Comparison of ENCODE assay signal across 8 cellular contexts in genomic region chr14:103716899-103717411, GRCh38. TPM values are rescaled to one million over a fixed set of nuclear protein-coding genes. Genes with fewer than 3 reads are reported as not detected.
A peak's percentile ranks its signal among the peaks of the same experiment; 100 is the strongest.
DNase-seq lines count a peak whose midpoint lies in the region; ATAC-seq and TF ChIP-seq lines count a peak whose summit lies in the region.

No MANE protein-coding gene starts in this region.

- POLR2A ChIA-PET in activated CD4-positive, alpha-beta memory T cell treated with anti-CD3 and anti-CD28 coated beads for 36 hours (lab: Charles Lee): interaction anchor here (1.1 kb wide), 1 partner anchor 84 kb away, joined by 3 read pairs; no protein-coding TSS in a partner anchor

- DNase-seq in HFFc6: no peak
- no peak for DNase-seq in activated CD4-positive, alpha-beta memory T cell treated with anti-CD3 and anti-CD28 coated beads for 36 hours
- DNase-seq in hepatocyte (ENCODE audit: low spot score): no peak
- DNase-seq in stimulated activated naive B cell treated with anti-CD40 and anti-IgM and Interleukin-4, amounts not matched to agents 10 μg/mL and 1 μg/mL and 100 μg/mL, for 72 hours: no peak
- DNase-seq in NCI-H1436 treated with DMSO at 0.1 percent for 48 hours (lab: John Stamatoyannopoulos, UW): no peak
- DNase-seq in RPMI8226: no peak
- DNase-seq in cerebellum (ENCODE audit: low spot score): no peak

- no peak overlapping the region for H2AFZ ChIP-seq in hepatocyte

- intact Hi-C loops in activated CD4-positive, alpha-beta memory T cell treated with anti-CD3 and anti-CD28 coated beads for 36 hours (cut with micrococcal nuclease): no loop called here

- CTCF ChIA-PET in activated CD4-positive, alpha-beta memory T cell treated with anti-CD3 and anti-CD28 coated beads for 36 hours (lab: Charles Lee): no interaction called here

- peaks cover 22% of the 10 kb centered on the region for H3K27me3 Mint-ChIP-seq in HFFc6 (ENCODE audit: insufficient read depth)
- peaks cover 2% of the 10 kb centered on the region for H3K27me3 Mint-ChIP-seq in activated CD4-positive, alpha-beta memory T cell treated with anti-CD3 and anti-CD28 coated beads for 36 hours
- H3K27me3 Mint-ChIP-seq in stimulated activated naive B cell treated with anti-CD40 and anti-IgM and Interleukin-4, amounts not matched to agents 10 μg/mL and 1 μg/mL and 100 μg/mL, for 72 hours: no peaks in the 10 kb centered on the region

- 75% methylated on average over 17 of the region's 17 CpGs for WGBS in hepatocyte (ENCODE audit: low lambda C conversion rate, missing lambda C conversion rate)

- no peak overlapping the region; the same call in 1 of the 2 replicates for H3K27ac Mint-ChIP-seq in HFFc6
- no peak overlapping the region for H3K27ac Mint-ChIP-seq in activated CD4-positive, alpha-beta memory T cell treated with anti-CD3 and anti-CD28 coated beads for 36 hours
- H3K27ac Mint-ChIP-seq in stimulated activated naive B cell treated with anti-CD40 and anti-IgM and Interleukin-4, amounts not matched to agents 10 μg/mL and 1 μg/mL and 100 μg/mL, for 72 hours: no peak overlapping the region

- no peaks in the 10 kb centered on the region for H3K27me3 ChIP-seq in hepatocyte

- TF ChIP-seq CTCF in HFFc6 (IDR thresholded peaks at IDR 0.05) (0 out of 2 replicates have a peak, but pooled peaks have one; percentile 11), hepatocyte (IDR thresholded peaks at IDR 0.05; ENCODE audit: poor library complexity) (no peak)

- H3K4me1 ChIP-seq in hepatocyte (ENCODE audit: insufficient read depth): peaks cover 16% of the 10 kb centered on the region

- peaks cover 69% of the 10 kb centered on the region for H3K79me2 ChIP-seq in hepatocyte

- H3K27ac ChIP-seq in hepatocyte: no peak overlapping the region

- H3K4me2 ChIP-seq in hepatocyte: peak overlapping the region; percentile 99

- peak overlapping the region; percentile 87 for H3K4me3 Mint-ChIP-seq in HFFc6
- H3K4me3 Mint-ChIP-seq in activated CD4-positive, alpha-beta memory T cell treated with anti-CD3 and anti-CD28 coated beads for 36 hours: peak overlapping the region; percentile 73
- peak overlapping the region; percentile 85 to 99 for H3K4me3 Mint-ChIP-seq in stimulated activated naive B cell treated with anti-CD40 and anti-IgM and Interleukin-4, amounts not matched to agents 10 μg/mL and 1 μg/mL and 100 μg/mL, for 72 hours

- H3K9me2 ChIP-seq in hepatocyte (replicated peaks; ENCODE audit: insufficient read depth): no peaks in the 10 kb centered on the region

- H4K20me1 ChIP-seq in hepatocyte (ENCODE audit: insufficient read depth, poor library complexity, severe bottlenecking): peaks cover 49% of the 10 kb centered on the region

- peak overlapping the region; percentile 94 for H3K4me3 ChIP-seq in hepatocyte

- peaks cover 4% of the 10 kb centered on the region; the same call in 1 of the 2 replicates for H3K9me3 Mint-ChIP-seq in HFFc6
- no peaks in the 10 kb centered on the region for H3K9me3 Mint-ChIP-seq in activated CD4-positive, alpha-beta memory T cell treated with anti-CD3 and anti-CD28 coated beads for 36 hours
- H3K9me3 Mint-ChIP-seq in stimulated activated naive B cell treated with anti-CD40 and anti-IgM and Interleukin-4, amounts not matched to agents 10 μg/mL and 1 μg/mL and 100 μg/mL, for 72 hours: no peaks in the 10 kb centered on the region

- no peaks in the 10 kb centered on the region for H3K36me3 ChIP-seq in hepatocyte (replicated peaks; ENCODE audit: insufficient read depth, low read depth)

- H3K4me1 Mint-ChIP-seq in HFFc6 (ENCODE audit: low read depth): peaks cover 38% of the 10 kb centered on the region
- peaks cover 65% of the 10 kb centered on the region for H3K4me1 Mint-ChIP-seq in activated CD4-positive, alpha-beta memory T cell treated with anti-CD3 and anti-CD28 coated beads for 36 hours (ENCODE audit: low read depth)
- peaks cover 32 to 56% of the 10 kb centered on the region in 2 donors for H3K4me1 Mint-ChIP-seq in stimulated activated naive B cell treated with anti-CD40 and anti-IgM and Interleukin-4, amounts not matched to agents 10 μg/mL and 1 μg/mL and 100 μg/mL, for 72 hours

- peaks cover 18% of the 10 kb centered on the region for H3K36me3 Mint-ChIP-seq in HFFc6 (ENCODE audit: low read depth)
- peaks cover 7% of the 10 kb centered on the region for H3K36me3 Mint-ChIP-seq in activated CD4-positive, alpha-beta memory T cell treated with anti-CD3 and anti-CD28 coated beads for 36 hours
- peaks cover 11% of the 10 kb centered on the region in 2 donors for H3K36me3 Mint-ChIP-seq in stimulated activated naive B cell treated with anti-CD40 and anti-IgM and Interleukin-4, amounts not matched to agents 10 μg/mL and 1 μg/mL and 100 μg/mL, for 72 hours

- no peaks in the 10 kb centered on the region for H3K9me3 ChIP-seq in hepatocyte (ENCODE audit: low read depth)

- no peak for ATAC-seq in stimulated activated naive B cell treated with anti-CD40 and anti-IgM and Interleukin-4, amounts not matched to agents 10 μg/mL and 1 μg/mL and 100 μg/mL, for 72 hours (replicated peaks)
- ATAC-seq in GM18511 (IDR thresholded peaks at IDR 0.05; ENCODE audit: unreplicated experiment): no peak

RNA-seq across cellular contexts. Expression of gene ZFYVE21, which starts 1.3 kb away (rescaled TPM):
- total RNA-seq in HFFc6 (2021; fragmentation: NEBNext Ultra II Directional; extraction: Animal tissue kit (Norgen Biotek cat#: 25700)): 10 to 100 TPM; 40.9 to 47.7 (median 42.1) TPM
- total RNA-seq in activated CD4-positive, alpha-beta memory T cell treated with anti-CD3 and anti-CD28 coated beads for 36 hours: 10 to 100 TPM; 14.9 to 15.9 TPM
- 39.4 and 59.2 TPM in 2 replicates for total RNA-seq in hepatocyte
- 51.3 and 55.2 TPM in 2 replicates for polyA plus RNA-seq in hepatocyte
- 44.4 TPM for total RNA-seq in cerebellum

RNA-seq across cellular contexts. Expression of gene XRCC3, which starts 1.7 kb away (rescaled TPM):
- 10 to 100 TPM in 5 of 6 experiments, 1 to 10 TPM in 1; 7.3 to 15.7 (median 13.4) TPM for total RNA-seq in HFFc6 (2021; fragmentation: NEBNext Ultra II Directional; extraction: Animal tissue kit (Norgen Biotek cat#: 25700))
- 10 to 100 TPM; 41.9 to 48.5 TPM for total RNA-seq in activated CD4-positive, alpha-beta memory T cell treated with anti-CD3 and anti-CD28 coated beads for 36 hours
- total RNA-seq in hepatocyte (7.1 and 9.1 TPM in 2 replicates), cerebellum (10.3 TPM)
- polyA plus RNA-seq in hepatocyte: 7.7 and 8.2 TPM in 2 replicates
